8 cellular contexts compared by ENCODE assay signal in genomic region chr2:70964596-70965386, GRCh38. TPM values are rescaled to one million over a fixed set of nuclear protein-coding genes. Genes with fewer than 3 reads are reported as not detected.
DNase-seq lines count a peak whose midpoint lies in the region; ATAC-seq and TF ChIP-seq lines count a peak whose summit lies in the region.

No MANE protein-coding gene starts in this region.

- peak overlapping the region; percentile 83 for H3K4me3 Mint-ChIP-seq in activated CD4-positive, alpha-beta T cell treated with anti-CD3 and anti-CD28 coated beads, Interleukin-2, amount 10 ng/mL, durations not matched to agents 7 days and 5 days

- no peak overlapping the region for H3K9ac ChIP-seq in BLaER1

- 3% methylated on average over 11 of the region's 59 CpGs for WGBS in right lobe of liver (ENCODE audit: insufficient coverage, low coverage, low lambda C conversion rate, missing lambda C conversion rate)

- in situ Hi-C loops in KBM-7 (cut with MboI; ENCODE audit: low pct_unique_long_range_greater_than_20kb, low sequenced_read_pairs), result loop anchor here (25.0 kb wide), 1 partner anchor 177 kb away; the partner anchor contains the start of gene FIGLA

- H3K4me1 ChIP-seq in BLaER1 (peaks cover 6% of the 10 kb centered on the region; the same call in 1 of the 2 replicates), right lobe of liver (peaks cover 0 to 6% (median 0%) of the 10 kb centered on the region in 4 donors)

- H4K20me1 ChIP-seq in BLaER1, result no peaks in the 10 kb centered on the region

- DNase-seq in GM20000 (ENCODE audit: low spot score) (peak; percentile 84), KBM-7 (peak; percentile 73), dedifferentiated amniotic fluid mesenchymal stem cell (ENCODE audit: extremely low spot score) (peak; percentile 25), right lobe of liver (peak; percentile 62 to 77 (median 72)), NCI-H2107 (lab: John Stamatoyannopoulos, UW) (no peak)
- DNase-seq in activated CD4-positive, alpha-beta T cell treated with anti-CD3 and anti-CD28 coated beads, Interleukin-2, amount 10 ng/mL, durations not matched to agents 7 days and 5 days, result peak; percentile 83
- peak; percentile 74 to 84 for DNase-seq in stimulated activated CD4-positive, alpha-beta T cell treated with anti-CD3 and anti-CD28 coated beads, Interleukin-4, amount 100 ng/mL, for 4 hours

- CTCF ChIA-PET in activated CD4-positive, alpha-beta T cell treated with anti-CD3 and anti-CD28 coated beads, Interleukin-2, amount 10 ng/mL, durations not matched to agents 7 days and 5 days (lab: Charles Lee), result interaction anchor here (0.5 to 3.1 kb wide), 10 partner anchors 10 to 94 kb away, joined by 3 to 15 read pairs (median 4); partner anchors contain the start of gene ANKRD53

- H3K36me3 ChIP-seq in BLaER1, result no peaks in the 10 kb centered on the region
- no peaks in the 10 kb centered on the region for H3K36me3 ChIP-seq in right lobe of liver

- H3K27me3 Mint-ChIP-seq in activated CD4-positive, alpha-beta T cell treated with anti-CD3 and anti-CD28 coated beads, Interleukin-2, amount 10 ng/mL, durations not matched to agents 7 days and 5 days, result peaks cover 40% of the 10 kb centered on the region

- peaks cover 7% of the 10 kb centered on the region for H3K4me1 Mint-ChIP-seq in activated CD4-positive, alpha-beta T cell treated with anti-CD3 and anti-CD28 coated beads, Interleukin-2, amount 10 ng/mL, durations not matched to agents 7 days and 5 days

- intact Hi-C loops in right lobe of liver (cut with DNase I), result no loop called here

- POLR2A ChIA-PET in activated CD4-positive, alpha-beta T cell treated with anti-CD3 and anti-CD28 coated beads, Interleukin-2, amount 10 ng/mL, durations not matched to agents 7 days and 5 days (lab: Charles Lee), result no interaction called here

- H3K4me2 ChIP-seq in BLaER1, result peak overlapping the region; percentile 45

- peaks cover 14% of the 10 kb centered on the region for H3K27me3 ChIP-seq in BLaER1
- H3K27me3 ChIP-seq in right lobe of liver, result peaks cover 0 to 12% of the 10 kb centered on the region in 2 donors

- TF ChIP-seq CTCF in GM20000 (IDR thresholded peaks at IDR 0.05; ENCODE audit: extremely low read depth, missing control alignments) (peak; percentile 79), right lobe of liver (IDR thresholded peaks at IDR 0.05) (peak; percentile 58 to 78 (median 70))

- H3K9me3 ChIP-seq in BLaER1 (no peaks in the 10 kb centered on the region), right lobe of liver (no peaks in the 10 kb centered on the region)

- no peak for TF ChIP-seq POLR2A in right lobe of liver (IDR thresholded peaks at IDR 0.05)

- H3K27ac ChIP-seq in BLaER1 (no peak overlapping the region), right lobe of liver (no peak overlapping the region)

- H3K27ac Mint-ChIP-seq in activated CD4-positive, alpha-beta T cell treated with anti-CD3 and anti-CD28 coated beads, Interleukin-2, amount 10 ng/mL, durations not matched to agents 7 days and 5 days, result no peak overlapping the region

- H3K4me3 ChIP-seq in BLaER1 (0 out of 2 replicates have a peak overlapping the region, but pooled peaks have one; percentile 28), right lobe of liver (peak overlapping the region; percentile 29 to 39 (median 38))

- ATAC-seq in right lobe of liver, result peak; percentile 79 to 94 (median 88)

- H3K9me3 Mint-ChIP-seq in activated CD4-positive, alpha-beta T cell treated with anti-CD3 and anti-CD28 coated beads, Interleukin-2, amount 10 ng/mL, durations not matched to agents 7 days and 5 days, result no peaks in the 10 kb centered on the region

- H3K36me3 Mint-ChIP-seq in activated CD4-positive, alpha-beta T cell treated with anti-CD3 and anti-CD28 coated beads, Interleukin-2, amount 10 ng/mL, durations not matched to agents 7 days and 5 days (ENCODE audit: low read depth), result no peaks in the 10 kb centered on the region

RNA-seq across cellular contexts. Expression of gene ANKRD53, which starts 13.6 kb away (rescaled TPM):
- under 1 TPM in 1 of 2 experiments, not detected in 1; 0.50 TPM for total RNA-seq in activated CD4-positive, alpha-beta T cell treated with anti-CD3 and anti-CD28 coated beads, Interleukin-2, amount 10 ng/mL, durations not matched to agents 7 days and 5 days
- under 1 TPM in 5 of 6 experiments, not detected in 1; 0.25 to 0.93 (median 0.50) TPM for total RNA-seq in right lobe of liver

RNA-seq across cellular contexts. Expression of gene ATP6V1B1, which starts 29.1 kb away (rescaled TPM):
- total RNA-seq in activated CD4-positive, alpha-beta T cell treated with anti-CD3 and anti-CD28 coated beads, Interleukin-2, amount 10 ng/mL, durations not matched to agents 7 days and 5 days, result not detected
- under 1 TPM in 1 of 6 experiments, not detected in 5; 0.44 TPM for total RNA-seq in right lobe of liver

RNA-seq across cellular contexts. Expression of gene TEX261, which starts 29.9 kb away (rescaled TPM):
- total RNA-seq in activated CD4-positive, alpha-beta T cell treated with anti-CD3 and anti-CD28 coated beads, Interleukin-2, amount 10 ng/mL, durations not matched to agents 7 days and 5 days, result 10 to 100 TPM; 58.2 to 69.0 TPM
- 10 to 100 TPM; 26.5 to 33.2 (median 27.1) TPM for total RNA-seq in right lobe of liver
